8 cellular contexts compared by ENCODE assay signal in the genomic region with DNA sequence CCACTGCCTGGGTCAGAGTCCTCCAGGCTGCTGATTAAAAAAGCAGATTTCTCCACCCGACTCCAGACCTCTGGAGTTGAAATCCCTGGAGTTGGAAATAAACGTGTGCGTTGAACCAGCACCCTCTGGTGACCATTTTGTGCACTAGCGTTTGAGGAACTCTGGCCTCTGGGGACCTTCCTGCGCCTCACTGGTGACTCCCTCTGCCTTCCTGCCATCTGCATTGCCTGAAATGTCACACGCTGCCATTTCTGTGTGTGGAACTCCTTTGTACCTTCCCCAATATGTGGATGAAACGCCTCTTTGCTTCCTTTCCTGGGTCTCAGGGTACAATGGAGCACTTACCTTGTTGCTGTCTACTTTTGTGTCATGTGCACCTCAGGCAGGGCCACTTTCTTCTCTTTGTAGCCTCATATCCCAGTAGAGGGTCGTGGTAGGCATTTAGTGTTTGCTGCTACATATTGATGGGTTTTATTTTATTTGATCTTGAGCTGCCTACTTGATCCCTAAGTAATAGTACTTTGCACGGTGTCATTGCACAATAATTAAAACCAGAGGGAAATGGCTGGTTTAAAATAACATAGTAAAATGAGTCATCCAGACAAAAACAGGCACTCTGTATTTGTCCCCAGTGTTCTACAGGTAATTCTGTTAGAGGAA. TPM values are rescaled to one million over a fixed set of nuclear protein-coding genes. Genes with fewer than 3 reads are reported as not detected.
DNase-seq lines count a peak whose midpoint lies in the region; ATAC-seq and TF ChIP-seq lines count a peak whose summit lies in the region.

No MANE protein-coding gene starts in this region.

- H3K36me3 ChIP-seq in GM23338 (ENCODE audit: insufficient read depth) = no peaks in the 10 kb centered on the region
- peaks cover 6% of the 10 kb centered on the region for H3K36me3 ChIP-seq in neural cell (ENCODE audit: insufficient read depth, low read length)
- H3K36me3 ChIP-seq in upper lobe of right lung = no peaks in the 10 kb centered on the region

- H3K27me3 ChIP-seq in GM23338 (ENCODE audit: insufficient read depth) (no peaks in the 10 kb centered on the region), neural cell (ENCODE audit: insufficient read depth, low read depth, low read length) (no peaks in the 10 kb centered on the region), upper lobe of right lung (peaks cover 5% of the 10 kb centered on the region)

- no peak for TF ChIP-seq EP300 in neural cell (conservative IDR thresholded peaks at IDR 0.05; ENCODE audit: poor library complexity, severe bottlenecking)

- no peaks in the 10 kb centered on the region for H3K9me3 Mint-ChIP-seq in GM23338
- H3K9me3 Mint-ChIP-seq in activated T-helper 1 cell treated with anti-CD3 and anti-CD28 coated beads, Interleukin-12 subunit alpha, Interleukin-12 subunit beta, Interleukin-2, Interleukin-4 antibody, amounts not matched to agents 30 ng/mL and 10 ng/mL and 1 ng/mL, durations not matched to agents 14 hours and 24 hours and 36 hours = no peaks in the 10 kb centered on the region

- H3K9me3 ChIP-seq in neural cell (ENCODE audit: low read length) (no peaks in the 10 kb centered on the region), upper lobe of right lung (no peaks in the 10 kb centered on the region)

- H3K27ac ChIP-seq in GM23338 (ENCODE audit: low read depth) (peak overlapping the region; percentile 80), neural cell (ENCODE audit: low read length) (no peak overlapping the region), upper lobe of right lung (no peak overlapping the region)

- H3K27ac Mint-ChIP-seq in GM23338 = no peak overlapping the region
- no peak overlapping the region for H3K27ac Mint-ChIP-seq in activated T-helper 1 cell treated with anti-CD3 and anti-CD28 coated beads, Interleukin-12 subunit alpha, Interleukin-12 subunit beta, Interleukin-2, Interleukin-4 antibody, amounts not matched to agents 30 ng/mL and 10 ng/mL and 1 ng/mL, durations not matched to agents 14 hours and 24 hours and 36 hours

- peaks cover 3% of the 10 kb centered on the region; the same call in 2 of the 3 replicates for H3K36me3 Mint-ChIP-seq in GM23338 (ENCODE audit: low read depth)
- H3K36me3 Mint-ChIP-seq in activated T-helper 1 cell treated with anti-CD3 and anti-CD28 coated beads, Interleukin-12 subunit alpha, Interleukin-12 subunit beta, Interleukin-2, Interleukin-4 antibody, amounts not matched to agents 30 ng/mL and 10 ng/mL and 1 ng/mL, durations not matched to agents 14 hours and 24 hours and 36 hours (ENCODE audit: low read depth) = no peaks in the 10 kb centered on the region

- DNase-seq in GDM1 (lab: John Stamatoyannopoulos, UW) (peak; percentile 77), GM23338 (ENCODE audit: low spot score) (peak; percentile 93), Kasumi-1 (lab: John Stamatoyannopoulos, UW) (peak; percentile 90 to 93), OCI-M1 (lab: John Stamatoyannopoulos, UW) (peak; percentile 73), fibroblast of the conjunctiva (ENCODE audit: low read depth) (peak; percentile 55), upper lobe of right lung (peak; percentile 71)
- peak; percentile 38 for DNase-seq in activated T-helper 1 cell treated with anti-CD3 and anti-CD28 coated beads, Interleukin-12 subunit alpha, Interleukin-12 subunit beta, Interleukin-2, Interleukin-4 antibody, amounts not matched to agents 30 ng/mL and 10 ng/mL and 1 ng/mL, durations not matched to agents 14 hours and 24 hours and 36 hours (ENCODE audit: low spot score)

- peak overlapping the region; percentile 43 for H3K4me2 ChIP-seq in GM23338
- no peak overlapping the region for H3K4me2 ChIP-seq in neural cell (ENCODE audit: low read length)

- peak; percentile 94 for TF ChIP-seq RAD21 in neural cell (conservative IDR thresholded peaks at IDR 0.05)

- no peaks in the 10 kb centered on the region for H3K9me2 ChIP-seq in GM23338 (ENCODE audit: insufficient read depth)
- H3K9me2 ChIP-seq in neural cell (ENCODE audit: insufficient read depth, low read length) = no peaks in the 10 kb centered on the region

- no peak overlapping the region for H3K9ac ChIP-seq in neural cell (ENCODE audit: low read length)

- H3K4me1 Mint-ChIP-seq in GM23338 = peaks cover 16% of the 10 kb centered on the region; the same call in 2 of the 3 replicates
- no peaks in the 10 kb centered on the region for H3K4me1 Mint-ChIP-seq in activated T-helper 1 cell treated with anti-CD3 and anti-CD28 coated beads, Interleukin-12 subunit alpha, Interleukin-12 subunit beta, Interleukin-2, Interleukin-4 antibody, amounts not matched to agents 30 ng/mL and 10 ng/mL and 1 ng/mL, durations not matched to agents 14 hours and 24 hours and 36 hours (ENCODE audit: low read depth)

- TF ChIP-seq CTCF in GM23338 (conservative IDR thresholded peaks at IDR 0.05; ENCODE audit: low read depth in 2 of 2) (peak; percentile 90 to 95), neural cell (IDR thresholded peaks at IDR 0.05; ENCODE audit: poor library complexity, severe bottlenecking) (peak; percentile 93), upper lobe of right lung (IDR thresholded peaks at IDR 0.05) (peak; percentile 86)

- no peaks in the 10 kb centered on the region for H3K27me3 Mint-ChIP-seq in GM23338 (ENCODE audit: insufficient read depth, low read depth, poor library complexity)
- H3K27me3 Mint-ChIP-seq in activated T-helper 1 cell treated with anti-CD3 and anti-CD28 coated beads, Interleukin-12 subunit alpha, Interleukin-12 subunit beta, Interleukin-2, Interleukin-4 antibody, amounts not matched to agents 30 ng/mL and 10 ng/mL and 1 ng/mL, durations not matched to agents 14 hours and 24 hours and 36 hours (ENCODE audit: insufficient read depth) = peaks cover 14% of the 10 kb centered on the region

- peak; percentile 94 for ATAC-seq in GM23338
- ATAC-seq in upper lobe of right lung = peak; percentile 98

- peak overlapping the region; percentile 24; the same call in 1 of the 2 replicates for H3K4me3 ChIP-seq in GM23338
- no peak overlapping the region for H3K4me3 ChIP-seq in neural cell (ENCODE audit: low read length)
- no peak overlapping the region for H3K4me3 ChIP-seq in upper lobe of right lung

- no peaks in the 10 kb centered on the region for H3F3A ChIP-seq in GM23338 (replicated peaks; ENCODE audit: low read depth)
- H3F3A ChIP-seq in neural cell (ENCODE audit: insufficient read depth, low read length, poor library complexity, severe bottlenecking) = no peaks in the 10 kb centered on the region

- intact Hi-C loops in activated T-helper 1 cell treated with anti-CD3 and anti-CD28 coated beads, Interleukin-12 subunit alpha, Interleukin-12 subunit beta, Interleukin-2, Interleukin-4 antibody, amounts not matched to agents 30 ng/mL and 10 ng/mL and 1 ng/mL, durations not matched to agents 14 hours and 24 hours and 36 hours (cut with micrococcal nuclease) = loop anchor here (1.0 to 5.0 kb wide), 7 partner anchors 60 to 617 kb away; partner anchors contain the start of genes EIF2A and SERP1
- intact Hi-C loops in upper lobe of right lung (cut with DNase I) = no loop called here

- no peak overlapping the region for H2AFZ ChIP-seq in GM23338
- no peak overlapping the region for H2AFZ ChIP-seq in neural cell (ENCODE audit: low read depth, low read length)

- H3K4me3 Mint-ChIP-seq in GM23338 = no peak overlapping the region
- no peak overlapping the region for H3K4me3 Mint-ChIP-seq in activated T-helper 1 cell treated with anti-CD3 and anti-CD28 coated beads, Interleukin-12 subunit alpha, Interleukin-12 subunit beta, Interleukin-2, Interleukin-4 antibody, amounts not matched to agents 30 ng/mL and 10 ng/mL and 1 ng/mL, durations not matched to agents 14 hours and 24 hours and 36 hours

- H4K20me1 ChIP-seq in GM23338 (replicated peaks; ENCODE audit: insufficient read depth) (peaks cover 6% of the 10 kb centered on the region), neural cell (ENCODE audit: insufficient read depth) (peaks cover 4% of the 10 kb centered on the region)

- H3K4me1 ChIP-seq in GM23338 (ENCODE audit: insufficient read depth) = peaks cover 31% of the 10 kb centered on the region
- peaks cover 7% of the 10 kb centered on the region for H3K4me1 ChIP-seq in upper lobe of right lung

- H3K79me2 ChIP-seq in GM23338 (replicated peaks; ENCODE audit: insufficient read depth) (peaks cover 27% of the 10 kb centered on the region), neural cell (replicated peaks; ENCODE audit: insufficient read depth, low read length) (no peaks in the 10 kb centered on the region)

TF ChIP-seq in GM23338, 12 proteins besides CTCF, POLR2A, EP300 and RAD21:
- 0 out of 2 replicates have a peak, but pooled peaks have one; percentile 18 for TF ChIP-seq CREB1 (CRISPR knock-in tag; IDR thresholded peaks at IDR 0.05; ENCODE audit: low read depth)
- TF ChIP-seq, protein P1, sequence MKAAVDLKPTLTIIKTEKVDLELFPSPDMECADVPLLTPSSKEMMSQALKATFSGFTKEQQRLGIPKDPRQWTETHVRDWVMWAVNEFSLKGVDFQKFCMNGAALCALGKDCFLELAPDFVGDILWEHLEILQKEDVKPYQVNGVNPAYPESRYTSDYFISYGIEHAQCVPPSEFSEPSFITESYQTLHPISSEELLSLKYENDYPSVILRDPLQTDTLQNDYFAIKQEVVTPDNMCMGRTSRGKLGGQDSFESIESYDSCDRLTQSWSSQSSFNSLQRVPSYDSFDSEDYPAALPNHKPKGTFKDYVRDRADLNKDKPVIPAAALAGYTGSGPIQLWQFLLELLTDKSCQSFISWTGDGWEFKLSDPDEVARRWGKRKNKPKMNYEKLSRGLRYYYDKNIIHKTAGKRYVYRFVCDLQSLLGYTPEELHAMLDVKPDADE (IDR thresholded peaks at IDR 0.05) = no peak

TF ChIP-seq in neural cell, 6 proteins besides CTCF, POLR2A, EP300 and RAD21 (continues in another document):
- TF ChIP-seq POLR2AphosphoS5 (IDR thresholded peaks at IDR 0.05) = peak; percentile 26
- peak; percentile 97 for TF ChIP-seq SMC3 (conservative IDR thresholded peaks at IDR 0.05; ENCODE audit: poor library complexity)
- no peak for TF ChIP-seq MXI1 (conservative IDR thresholded peaks at IDR 0.05; ENCODE audit: poor library complexity, severe bottlenecking)

RNA-seq across cellular contexts. Expression of gene GPR171, which starts 56.8 kb away (rescaled TPM):
- total RNA-seq in GM23338 (2014; rRNA removed; shearing (Covaris generic)) = not detected in 2 replicates
- polyA plus RNA-seq in GM23338 (2016; fragmentation: Nextera tagmentation; extraction: Ambion mirVana) (2.4 and 3.4 TPM in 2 replicates), neural cell (not detected in 2 replicates)
- total RNA-seq in activated T-helper 1 cell treated with anti-CD3 and anti-CD28 coated beads, Interleukin-12 subunit alpha, Interleukin-12 subunit beta, Interleukin-2, Interleukin-4 antibody, amounts not matched to agents 30 ng/mL and 10 ng/mL and 1 ng/mL, durations not matched to agents 14 hours and 24 hours and 36 hours = 172 and 191 TPM in 2 replicates
- not detected in 2 replicates for polyA minus RNA-seq in neural cell
- 3.2 TPM for total RNA-seq in upper lobe of right lung

Comparison
In these comparisons a context has a peak if more than half of its experiments do, and no peak if none do; other contexts are left out.
1. DNase-seq: peak in every context shown above with its lines; median percentile 93 in GM23338; 92 in Kasumi-1; 77 in GDM1; 73 in OCI-M1; 71 in upper lobe of right lung; 55 in fibroblast of the conjunctiva; 38 in activated T-helper 1 cell treated with anti-CD3 and anti-CD28 coated beads, Interleukin-12 subunit alpha, Interleukin-12 subunit beta, Interleukin-2, Interleukin-4 antibody, amounts not matched to agents 30 ng/mL and 10 ng/mL and 1 ng/mL, durations not matched to agents 14 hours and 24 hours and 36 hours.
2. RNA of gene GPR171, which starts 56.8 kb away (total RNA-seq): 172 to 191 TPM in activated T-helper 1 cell treated with anti-CD3 and anti-CD28 coated beads, Interleukin-12 subunit alpha, Interleukin-12 subunit beta, Interleukin-2, Interleukin-4 antibody, amounts not matched to agents 30 ng/mL and 10 ng/mL and 1 ng/mL, durations not matched to agents 14 hours and 24 hours and 36 hours; 3.2 TPM in upper lobe of right lung (single experiment) and not detected in GM23338; every median in the first group is over 10 times any median in the second.
3. Peak in every context shown above with its lines, with median percentiles within 50 percentile points of each other: CTCF ChIP-seq.